8 cellular contexts compared by ENCODE assay signal in the genomic region with DNA sequence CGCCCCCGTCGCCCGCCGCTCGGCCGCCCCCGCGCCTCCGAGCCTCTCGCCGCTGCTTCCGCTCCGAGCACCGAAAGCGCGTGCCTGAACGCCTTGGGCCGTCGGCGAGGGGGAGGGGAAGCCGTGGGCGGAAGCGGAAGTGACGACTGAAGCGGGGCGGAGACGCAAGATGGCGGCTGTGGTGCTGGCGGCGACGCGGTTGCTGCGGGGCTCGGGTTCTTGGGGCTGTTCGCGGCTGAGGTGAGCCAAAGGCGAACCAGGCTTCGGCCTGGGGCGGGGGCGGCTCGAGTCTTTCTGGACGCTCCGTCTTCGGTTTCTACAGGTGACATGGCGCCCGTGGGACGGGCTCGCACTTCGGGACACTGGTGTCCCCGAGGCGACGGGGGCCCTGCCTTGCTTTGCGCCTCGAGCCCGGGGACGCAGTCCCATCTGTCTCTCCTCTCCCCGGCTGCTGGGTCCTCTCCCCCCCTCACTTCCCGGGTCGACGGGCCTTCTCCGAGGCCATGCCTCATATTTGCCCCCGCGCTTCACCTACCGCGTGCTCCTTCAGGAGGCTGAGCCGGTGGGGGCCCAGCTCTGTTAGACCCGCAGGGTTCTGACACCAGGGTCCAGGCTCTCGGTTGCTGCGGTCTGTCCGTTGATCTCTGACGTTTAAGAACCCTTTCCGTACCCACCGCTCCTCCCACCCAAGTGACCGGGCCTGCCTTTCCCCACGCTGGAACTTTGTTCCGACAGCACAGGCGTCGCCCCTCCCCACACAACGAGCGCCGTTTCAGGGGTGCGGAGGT. TPM values are rescaled to one million over a fixed set of nuclear protein-coding genes. Genes with fewer than 3 reads are reported as not detected.
DNase-seq lines count a peak whose midpoint lies in the region; ATAC-seq, FAIRE-seq and TF ChIP-seq lines count a peak whose summit lies in the region.

Gene ENTR1 (minus strand): TSS at position 115 of the 788 bp plus-strand sequence. CDS start 217 bp downstream, outside the sequence.
Gene PMPCA (plus strand): TSS at position 159 of the 788 bp plus-strand sequence. CDS start 11 bp downstream, at position 170.

- TF ChIP-seq CTCF in BJ (IDR thresholded peaks at IDR 0.05; ENCODE audit: insufficient read depth, low read depth, low read length) (no peak), HepG2 (CRISPR knock-in tag; IDR thresholded peaks at IDR 0.05) (no peak)

- DNase-seq in BJ (ENCODE audit: low read depth) = peak; percentile 26
- DNase-seq in NCI-H82 treated with DMSO at 0.1 percent for 48 hours (lab: John Stamatoyannopoulos, UW; ENCODE audit: unreplicated experiment) = peak; percentile 25
- DNase-seq in activated CD4-positive, alpha-beta T cell treated with anti-CD3 and anti-CD28 coated beads, Interleukin-2, amount 50 U/mL, for 48 hours = peak; percentile 98
- DNase-seq in dermis microvascular lymphatic vessel endothelial cell (ENCODE audit: low read depth in 2 of 2) = peak; percentile 70 to 91
- DNase-seq in HepG2 (ENCODE audit: low spot score) = peak; percentile 71
- peak; percentile 97 for DNase-seq in stimulated activated CD4-positive, alpha-beta T cell treated with anti-CD3 and anti-CD28 coated beads, Interleukin-2, amount 100 ng/mL, for 4 hours (ENCODE audit: low read depth)

- no TSS peak for BruUV-seq in HepG2 (replicated peaks; lab: Mats Ljungman, UMichigan)

- in situ Hi-C loops in HepG2 (cut with HindIII; ENCODE audit: extremely low pct_ligation_motif_present, low pct_unique_long_range_greater_than_20kb) = no loop called here

- peaks cover 36% of the 10 kb centered on the region for H3K4me1 ChIP-seq in HepG2 (ENCODE audit: insufficient read depth, low read length)

- no peaks in the 10 kb centered on the region for H3K9me3 ChIP-seq in HepG2 (ENCODE audit: low read length)

- peak within 1 kb of the TSS; percentile 99 for H3K4me3 ChIP-seq in BJ (ENCODE audit: low read depth, low read length)
- H3K4me3 ChIP-seq in HepG2 (replicated peaks in 1 of 3; ENCODE audit: insufficient read depth in 1 of 3, low read depth in 2 of 3, low read length in 3 of 3) = peak within 1 kb of the TSS; percentile 70 to 99 (median 89)

- intact Hi-C loops in HepG2 (cut with micrococcal nuclease; ENCODE audit: unreplicated experiment) = no loop called here

- POLR2A ChIA-PET in BJ (lab: Charles Lee) = no interaction called here
- POLR2A ChIA-PET in HepG2 (lab: Yijun Ruan, JAX) = interaction anchor here (0.7 to 2.4 kb wide), 5 partner anchors 10 to 54 kb away, joined by 3 to 16 read pairs (median 3); partner anchors contain the start of genes CARD9, DNLZ and SNAPC4

- FAIRE-seq in HepG2 (lab: Jason Lieb, UNC) = no peak

- ATAC-seq in GM19328 (IDR thresholded peaks at IDR 0.05; ENCODE audit: unreplicated experiment) (peak; percentile 86), HG03520 (IDR thresholded peaks at IDR 0.05; ENCODE audit: unreplicated experiment) (peak; percentile 67), HepG2 (peak; percentile 81)

- H3K27me3 ChIP-seq in BJ (ENCODE audit: control insufficient read depth, insufficient read depth, low read length) (no peaks in the 10 kb centered on the region), HepG2 (ENCODE audit: control insufficient read depth in 1 of 2, insufficient read depth in 2 of 2, low read length in 2 of 2) (no peaks in the 10 kb centered on the region; a peak in 1 of 5 replicates)

- TF ChIP-seq POLR2A in HepG2 (IDR thresholded peaks at IDR 0.05; ENCODE audit: insufficient read depth in 1 of 2, low read depth in 2 of 2, low read length in 2 of 2) = peak; percentile 86 to 98

- peak within 1 kb of the TSS; percentile 90 for H3K9ac ChIP-seq in HepG2 (ENCODE audit: insufficient read depth, low read depth, low read length)

- peak within 1 kb of the TSS; percentile 95 for H3K4me2 ChIP-seq in HepG2 (ENCODE audit: low read depth, low read length)

- H3K27ac ChIP-seq in HepG2 (ENCODE audit: extremely low read length, insufficient read depth, low read length) = peak within 1 kb of the TSS; percentile 75

- H4K20me1 ChIP-seq in HepG2 (ENCODE audit: insufficient read depth, low read length) = peaks cover 8% of the 10 kb centered on the region

- WGBS in HepG2 (ENCODE audit: low lambda C conversion rate) = 1% methylated on average over 15 of the region's 83 CpGs

- TF ChIP-seq EP300 in HepG2 (IDR thresholded peaks at IDR 0.05; ENCODE audit: low read depth in 2 of 2, low read length in 2 of 2) = no peak; a peak in 1 of 4 replicates
- TF ChIP-seq EP300 in HepG2 (CRISPR knock-in tag; IDR thresholded peaks at IDR 0.05; ENCODE audit: borderline replicate concordance) = no peak

- peaks cover 31% of the 10 kb centered on the region for H3K36me3 ChIP-seq in BJ (ENCODE audit: control insufficient read depth, insufficient read depth, low read length)
- H3K36me3 ChIP-seq in HepG2 (replicated peaks in 1 of 2; ENCODE audit: control insufficient read depth in 1 of 2, insufficient read depth in 2 of 2, low read length in 2 of 2) = peaks cover 22 to 46% of the 10 kb centered on the region in 2 experiments

- CTCF ChIA-PET in BJ (lab: Yijun Ruan, JAX) = interaction anchor here (1.1 to 1.2 kb wide), 2 partner anchors 10 to 74 kb away, joined by 3 to 5 read pairs; no protein-coding TSS in a partner anchor
- CTCF ChIA-PET in HepG2 (lab: Yijun Ruan, JAX; ENCODE audit: low intra/inter-chr PET ratio, low total read pairs) = no interaction called here

- 0 out of 2 replicates have a peak, but pooled peaks have one; percentile 14 for TF ChIP-seq RAD21 in HepG2 (CRISPR knock-in tag; IDR thresholded peaks at IDR 0.05)

- no peak within 1 kb of the TSS for H2AFZ ChIP-seq in HepG2 (ENCODE audit: low read length)

- H3K79me2 ChIP-seq in HepG2 (ENCODE audit: insufficient read depth, low read length) = peaks cover 49% of the 10 kb centered on the region

TF ChIP-seq in HepG2, 621 proteins besides CTCF, POLR2A, EP300 and RAD21 (continues in another document):
- 0 out of 2 replicates have a peak, but pooled peaks have one; percentile 15 for TF ChIP-seq ZNF296 (CRISPR knock-in tag; conservative IDR thresholded peaks at IDR 0.05)
- no peak for TF ChIP-seq ZNF160 (CRISPR knock-in tag; IDR thresholded peaks at IDR 0.05)
- TF ChIP-seq ZSCAN29 (CRISPR knock-in tag; conservative IDR thresholded peaks at IDR 0.05) = 0 out of 2 replicates have a peak, but pooled peaks have one; percentile 14

RNA-seq across cellular contexts. Expression of gene ENTR1, which starts in this region (rescaled TPM):
- polyA plus RNA-seq in BJ (2011; rRNA removed) = 25.1 and 28.0 TPM in 2 replicates
- 12.8 and 13.8 TPM in 2 replicates for polyA minus RNA-seq in BJ (2011; rRNA and poly(A)+ RNA removed)
- 19.9 and 22.9 TPM in 2 replicates for total RNA-seq in dermis microvascular lymphatic vessel endothelial cell
- 56.6 and 76.4 TPM in 2 replicates for total RNA-seq in HepG2 (2016; rRNA removed; fragmentation: Illumina TruSeq; extraction: Trizol)
- total RNA-seq in HepG2 (2016; cell fraction: cytosol; rRNA removed; fragmentation: Illumina TruSeq; extraction: Trizol; ENCODE audit: low read depth) = 47.6 and 52.6 TPM in 2 replicates
- total RNA-seq in HepG2 (2016; cell fraction: insoluble cytoplasmic fraction; rRNA removed; fragmentation: Illumina TruSeq; extraction: Trizol) = 51.9 and 75.7 TPM in 2 replicates
- total RNA-seq in HepG2 (2016; cell fraction: membrane; rRNA removed; fragmentation: Illumina TruSeq; extraction: Trizol) = 90.1 and 92.9 TPM in 2 replicates
- total RNA-seq in HepG2 (2016; cell fraction: nucleus; rRNA removed; fragmentation: Illumina TruSeq; extraction: Trizol) = 59.2 and 73.6 TPM in 2 replicates
- polyA plus RNA-seq in HepG2 (2011; rRNA removed) = 70.1 and 84.2 TPM in 2 replicates
- polyA plus RNA-seq in HepG2 (2011; cell fraction: cytosol; rRNA removed) = 35.5 and 40.6 TPM in 2 replicates
- 236 and 246 TPM in 2 replicates for polyA plus RNA-seq in HepG2 (2011; cell fraction: nucleus; rRNA removed)
- 48.1 and 65.0 TPM in 2 replicates for polyA plus RNA-seq in HepG2 (2012)
- 47.0 and 48.8 TPM in 2 replicates for polyA plus RNA-seq in HepG2 (2016; cell fraction: cytosol; fragmentation: Illumina TruSeq; extraction: Trizol; ENCODE audit: low read depth)
- 57.5 and 58.8 TPM in 2 replicates for polyA plus RNA-seq in HepG2 (2016; cell fraction: insoluble cytoplasmic fraction; fragmentation: Illumina TruSeq; extraction: Trizol; ENCODE audit: low read depth)
- 70.9 TPM in 2 replicates for polyA plus RNA-seq in HepG2 (2016; cell fraction: membrane; fragmentation: Illumina TruSeq; extraction: Trizol; ENCODE audit: low read depth)
- polyA plus RNA-seq in HepG2 (2016; cell fraction: nucleus; fragmentation: Illumina TruSeq; extraction: Trizol; ENCODE audit: insufficient read depth, low read depth) = 178 and 194 TPM in 2 replicates
- polyA minus RNA-seq in HepG2 (2011; rRNA and poly(A)+ RNA removed; ENCODE audit: low replicate concordance) = 57.8 and 122 TPM in 2 replicates
- polyA minus RNA-seq in HepG2 (2011; cell fraction: cytosol; rRNA and poly(A)+ RNA removed) = 17.6 and 22.7 TPM in 2 replicates
- polyA minus RNA-seq in HepG2 (2011; cell fraction: nucleus; rRNA and poly(A)+ RNA removed) = 46.1 and 48.1 TPM in 2 replicates

RNA-seq across cellular contexts. Expression of gene PMPCA, which starts in this region (rescaled TPM):
- polyA plus RNA-seq in BJ (2011; rRNA removed) (43.9 and 61.6 TPM in 2 replicates), HepG2 (2011; rRNA removed) (70.2 and 80.2 TPM in 2 replicates)
- polyA minus RNA-seq in BJ (2011; rRNA and poly(A)+ RNA removed) = 18.3 and 31.7 TPM in 2 replicates
- total RNA-seq in dermis microvascular lymphatic vessel endothelial cell (36.8 and 42.4 TPM in 2 replicates), HepG2 (2016; rRNA removed; fragmentation: Illumina TruSeq; extraction: Trizol) (75.7 and 88.4 TPM in 2 replicates)
- total RNA-seq in HepG2 (2016; cell fraction: cytosol; rRNA removed; fragmentation: Illumina TruSeq; extraction: Trizol; ENCODE audit: low read depth) = 14.1 and 15.7 TPM in 2 replicates
- 70.5 and 92.4 TPM in 2 replicates for total RNA-seq in HepG2 (2016; cell fraction: insoluble cytoplasmic fraction; rRNA removed; fragmentation: Illumina TruSeq; extraction: Trizol)
- total RNA-seq in HepG2 (2016; cell fraction: membrane; rRNA removed; fragmentation: Illumina TruSeq; extraction: Trizol) = 21.9 and 22.0 TPM in 2 replicates
- 58.2 and 62.3 TPM in 2 replicates for total RNA-seq in HepG2 (2016; cell fraction: nucleus; rRNA removed; fragmentation: Illumina TruSeq; extraction: Trizol)
- polyA plus RNA-seq in HepG2 (2011; cell fraction: cytosol; rRNA removed) = 44.9 and 55.2 TPM in 2 replicates
- 206 and 222 TPM in 2 replicates for polyA plus RNA-seq in HepG2 (2011; cell fraction: nucleus; rRNA removed)
- 41.5 and 108 TPM in 2 replicates for polyA plus RNA-seq in HepG2 (2012)
- polyA plus RNA-seq in HepG2 (2016; cell fraction: cytosol; fragmentation: Illumina TruSeq; extraction: Trizol; ENCODE audit: low read depth) = 10.1 and 10.7 TPM in 2 replicates
- 86.9 and 90.6 TPM in 2 replicates for polyA plus RNA-seq in HepG2 (2016; cell fraction: insoluble cytoplasmic fraction; fragmentation: Illumina TruSeq; extraction: Trizol; ENCODE audit: low read depth)
- polyA plus RNA-seq in HepG2 (2016; cell fraction: membrane; fragmentation: Illumina TruSeq; extraction: Trizol; ENCODE audit: low read depth) = 13.3 and 15.7 TPM in 2 replicates
- polyA plus RNA-seq in HepG2 (2016; cell fraction: nucleus; fragmentation: Illumina TruSeq; extraction: Trizol; ENCODE audit: insufficient read depth, low read depth) = 114 and 129 TPM in 2 replicates
- 57.2 and 74.5 TPM in 2 replicates for polyA minus RNA-seq in HepG2 (2011; rRNA and poly(A)+ RNA removed; ENCODE audit: low replicate concordance)
- 22.3 and 23.8 TPM in 2 replicates for polyA minus RNA-seq in HepG2 (2011; cell fraction: cytosol; rRNA and poly(A)+ RNA removed)
- 42.0 and 54.2 TPM in 2 replicates for polyA minus RNA-seq in HepG2 (2011; cell fraction: nucleus; rRNA and poly(A)+ RNA removed)

Comparison
In these comparisons a context has a peak if more than half of its experiments do, and no peak if none do; other contexts are left out.
1. Peak in every context shown above with its lines: DNase-seq, ATAC-seq, H3K4me3 ChIP-seq and H3K27ac ChIP-seq.
2. DNase-seq: peak in every context shown above with its lines; median percentile 98 in activated CD4-positive, alpha-beta T cell treated with anti-CD3 and anti-CD28 coated beads, Interleukin-2, amount 50 U/mL, for 48 hours; 97 in stimulated activated CD4-positive, alpha-beta T cell treated with anti-CD3 and anti-CD28 coated beads, Interleukin-2, amount 100 ng/mL, for 4 hours; 80 in dermis microvascular lymphatic vessel endothelial cell; 71 in HepG2; 26 in BJ; 25 in NCI-H82 treated with DMSO at 0.1 percent for 48 hours.